In genomic region chr7:2824678-2825461, GRCh38 we compare ENCODE assay signal across 9 cellular contexts.
DNase-seq lines count a peak whose midpoint lies in the region; ATAC-seq lines count a peak whose summit lies in the region.
"Had no signal": no experiment of that assay in that cellular context is flagged by ENCODE, and none has a peak within 500 bp of the region (broad histone marks: within the 10 kb centered on the region; RNA-seq: fewer than 3 reads in every experiment).

No MANE protein-coding gene starts in this region.

- DNase-seq in DMS 273 treated with DMSO at 0.1 percent for 48 hours (lab: John Stamatoyannopoulos, UW) = peak; percentile 44
- peak; percentile 81 for DNase-seq in NAMALWA (ENCODE audit: low spot score)
- no peak for DNase-seq in stimulated activated CD8-positive, alpha-beta memory T cell treated with anti-CD3 and anti-CD28 coated beads, Interleukin-4, amount 100 ng/mL, for 48 hours
- DNase-seq in stimulated activated naive CD4-positive, alpha-beta T cell (lab: John Stamatoyannopoulos, UW) = no peak
- no peak for DNase-seq in OCI-M2 (lab: John Stamatoyannopoulos, UW; ENCODE audit: unreplicated experiment)
- DNase-seq: COR-L47 had no signal

- no peaks in the 10 kb centered on the region for H3K27me3 ChIP-seq in iPS-15b (ENCODE audit: control insufficient read depth, insufficient read depth, low read length)

- H3K4me3 ChIP-seq in iPS-15b (ENCODE audit: low read depth, low read length) = peak overlapping the region; percentile 23

- ATAC-seq in GM21515 (IDR thresholded peaks at IDR 0.05; ENCODE audit: unreplicated experiment) (peak; percentile 53), HG02938 (IDR thresholded peaks at IDR 0.05; ENCODE audit: unreplicated experiment) (no peak)

- H3K9me3 ChIP-seq in iPS-15b (ENCODE audit: control insufficient read depth, insufficient read depth, low read length) = no peaks in the 10 kb centered on the region

- H3K36me3 ChIP-seq in iPS-15b (ENCODE audit: control insufficient read depth, insufficient read depth, low read length) = no peaks in the 10 kb centered on the region

- peaks cover 53% of the 10 kb centered on the region for H3K4me1 ChIP-seq in iPS-15b (ENCODE audit: control insufficient read depth, insufficient read depth, low read length)

- peak overlapping the region; percentile 40 for H3K9ac ChIP-seq in iPS-15b (ENCODE audit: low read depth, low read length)

Comparison
In these comparisons a context has a peak if more than half of its experiments do, and no peak if none do; other contexts are left out.
1. DNase-seq: peak in DMS 273 treated with DMSO at 0.1 percent for 48 hours (single experiment) and NAMALWA (single experiment); none in stimulated activated CD8-positive, alpha-beta memory T cell treated with anti-CD3 and anti-CD28 coated beads, Interleukin-4, amount 100 ng/mL, for 48 hours (single experiment), stimulated activated naive CD4-positive, alpha-beta T cell (0 of 6) and OCI-M2 (single experiment).